9 cellular contexts compared by ENCODE assay signal in genomic region chr9:97990259-97990658, GRCh38. TPM values are rescaled to one million over a fixed set of nuclear protein-coding genes. Genes with fewer than 3 reads are reported as not detected.
DNase-seq lines count a peak whose midpoint lies in the region; ATAC-seq, FAIRE-seq and TF ChIP-seq lines count a peak whose summit lies in the region.
"Had no signal": no experiment of that assay in that cellular context is flagged by ENCODE, and none has a peak within 500 bp of the region (broad histone marks: within the 10 kb centered on the region; RNA-seq: fewer than 3 reads in every experiment).

No MANE protein-coding gene starts in this region.

- intact Hi-C loops in GM12878 (cut with micrococcal nuclease; ENCODE audit: unreplicated experiment), result no loop called here

- no peak for FAIRE-seq in GM12878 (lab: Jason Lieb, UNC)

- in situ Hi-C loops in GM12878 (cut with MboI), result no loop called here

- TF ChIP-seq RAD21 in GM12878 (IDR thresholded peaks at IDR 0.05; ENCODE audit: insufficient read depth, low read depth, low read length), result no peak

- no peak for TF ChIP-seq POLR2A in GM12878 (IDR thresholded peaks at IDR 0.05; ENCODE audit: low read depth, low read length)

- TF ChIP-seq EP300 in GM12878 (IDR thresholded peaks at IDR 0.05; ENCODE audit: borderline replicate concordance in 1 of 2, control insufficient read depth in 1 of 2, low read depth in 2 of 2, low read length in 2 of 2), result no peak

- H3K4me1 ChIP-seq in Loucy (ENCODE audit: insufficient read depth, low read length, poor library complexity, severe bottlenecking) (peaks cover 80% of the 10 kb centered on the region), GM12878 (ENCODE audit: control insufficient read depth, insufficient read depth, low read length) (peaks cover 31% of the 10 kb centered on the region)

- SMC1A ChIA-PET in GM12878 (lab: Charles Lee; ENCODE audit: uncharacterized antibody, unreplicated experiment), result interaction anchor here (1.0 kb wide), 1 partner anchor 9 kb away, joined by 4 read pairs; no protein-coding TSS in a partner anchor

- H3K36me3 Mint-ChIP-seq in naive B cell, result no peaks in the 10 kb centered on the region
- no peaks in the 10 kb centered on the region for H3K36me3 Mint-ChIP-seq in glutamatergic neuron (ENCODE audit: unreplicated experiment)

- no peak overlapping the region for H3K9ac ChIP-seq in Loucy (ENCODE audit: low read depth, low read length, poor library complexity, severe bottlenecking)
- H3K9ac ChIP-seq in GM12878 (ENCODE audit: control insufficient read depth, insufficient read depth, low read length), result no peak overlapping the region

- peak overlapping the region; percentile 14 for H3K4me3 ChIP-seq in Loucy (ENCODE audit: low read length, poor library complexity, severe bottlenecking)
- no peak overlapping the region for H3K4me3 ChIP-seq in GM12878

- H3K27me3 ChIP-seq in Loucy (ENCODE audit: insufficient read depth, low read length, poor library complexity, severe bottlenecking) (no peaks in the 10 kb centered on the region), GM12878 (replicated peaks in 1 of 2; ENCODE audit: control insufficient read depth in 2 of 2, insufficient read depth in 2 of 2, low read length in 1 of 2) (no peaks in the 10 kb centered on the region)

- H4K20me1 ChIP-seq in Loucy (ENCODE audit: insufficient read depth, low read length, poor library complexity, severe bottlenecking) (peaks cover 93% of the 10 kb centered on the region), GM12878 (ENCODE audit: control insufficient read depth, insufficient read depth) (no peaks in the 10 kb centered on the region)

- POLR2A ChIA-PET in GM12878 (lab: Charles Lee), result no interaction called here

- H3K4me1 Mint-ChIP-seq in naive B cell (peaks cover 45 to 89% (median 82%) of the 10 kb centered on the region in 3 donors), glutamatergic neuron (ENCODE audit: low read depth, unreplicated experiment) (peaks cover 31% of the 10 kb centered on the region)

- peak overlapping the region; percentile 35; the same call in 1 of the 2 replicates for H3K27ac ChIP-seq in GM12878 (ENCODE audit: control insufficient read depth, insufficient read depth)

- peak overlapping the region in 5 of 6 donors; percentile 2 to 44 (median 37) for H3K27ac Mint-ChIP-seq in naive B cell
- H3K27ac Mint-ChIP-seq in glutamatergic neuron (ENCODE audit: unreplicated experiment), result no peak overlapping the region

- H2AFZ ChIP-seq in Loucy (ENCODE audit: low read length), result no peak overlapping the region
- no peak overlapping the region for H2AFZ ChIP-seq in GM12878 (ENCODE audit: control insufficient read depth, low read depth, low read length)

- no TSS peak for BruUV-seq in GM12878 (replicated peaks; lab: Mats Ljungman, UMichigan)

- CTCF ChIA-PET in GM12878 (lab: Yijun Ruan, JAX), result interaction anchor here (0.6 to 1.2 kb wide), 3 partner anchors 9 to 68 kb away, joined by 3 to 5 read pairs (median 4); partner anchors contain the start of gene TRMO

- no peaks in the 10 kb centered on the region for H3F3A ChIP-seq in Loucy (ENCODE audit: low read depth)

- 0% methylated on average over 2 of the region's 2 CpGs for WGBS in GM12878 (ENCODE audit: insufficient coverage, insufficient replicate concordance, low lambda C conversion rate, missing lambda C conversion rate)

- RAD21 ChIA-PET in GM12878 (lab: Charles Lee; ENCODE audit: unreplicated experiment), result no interaction called here

- H3K36me3 ChIP-seq in Loucy (ENCODE audit: insufficient read depth, low read length), result peaks cover 28% of the 10 kb centered on the region; the same call in 1 of the 2 replicates
- H3K36me3 ChIP-seq in GM12878 (ENCODE audit: control insufficient read depth in 2 of 2, insufficient read depth in 2 of 2, low read length in 1 of 2), result peaks cover 1 to 12% of the 10 kb centered on the region in 2 experiments; a peak in 3 of 4 replicates

- TF ChIP-seq CTCF in Loucy (conservative IDR thresholded peaks at IDR 0.05; ENCODE audit: low read length) (peak; percentile 51), GM12878 (IDR thresholded peaks at IDR 0.05 in 2 of 3, conservative IDR thresholded peaks at IDR 0.05 in 1 of 3; ENCODE audit: control insufficient read depth in 2 of 3, extremely low read depth in 1 of 3, insufficient read depth in 1 of 3, low read depth in 3 of 3, low read length in 3 of 3) (0 out of 6 replicates have a peak, but pooled peaks of 1 of the 3 experiments have one; percentile 5), glutamatergic neuron (IDR thresholded peaks at IDR 0.05; ENCODE audit: partially characterized antibody, unreplicated experiment) (no peak)

- no peaks in the 10 kb centered on the region for H3K9me3 ChIP-seq in Loucy (ENCODE audit: insufficient read depth, low read depth, low read length)
- H3K9me3 ChIP-seq in GM12878 (replicated peaks; ENCODE audit: control insufficient read depth, insufficient read depth, low read length), result no peaks in the 10 kb centered on the region

- H3K4me3 Mint-ChIP-seq in naive B cell (peak overlapping the region in 1 of 8 donors; percentile 27), glutamatergic neuron (ENCODE audit: unreplicated experiment) (no peak overlapping the region)

- H3K9me3 Mint-ChIP-seq in naive B cell (no peaks in the 10 kb centered on the region), glutamatergic neuron (ENCODE audit: unreplicated experiment) (peaks cover 2% of the 10 kb centered on the region)

- H3K27me3 Mint-ChIP-seq in naive B cell (no peaks in the 10 kb centered on the region), glutamatergic neuron (ENCODE audit: unreplicated experiment) (peaks cover 2% of the 10 kb centered on the region)

- ATAC-seq in GM12878 (0 out of 3 replicates have a peak, but pooled peaks have one; percentile 3), naive B cell (ENCODE audit: low read depth in 2 of 2) (no peak)

- peak overlapping the region; percentile 94 for H3K4me2 ChIP-seq in Loucy (ENCODE audit: low read depth, low read length, poor library complexity, severe bottlenecking)
- peak overlapping the region; percentile 44 for H3K4me2 ChIP-seq in GM12878 (ENCODE audit: control insufficient read depth, insufficient read depth)

- no peaks in the 10 kb centered on the region for H3K9me2 ChIP-seq in Loucy (replicated peaks; ENCODE audit: low read depth, low read length)

- peaks cover 100% of the 10 kb centered on the region for H3K79me2 ChIP-seq in Loucy (ENCODE audit: insufficient read depth, low read length)
- peaks cover 100% of the 10 kb centered on the region for H3K79me2 ChIP-seq in GM12878 (ENCODE audit: control insufficient read depth, insufficient read depth, low read length)

- DNase-seq in Daoy (ENCODE audit: low read depth), result peak; percentile 61
- DNase-seq in GM12878 (ENCODE audit: low read depth, low spot score), result no peak
- no peak for DNase-seq in naive B cell
- no peak for DNase-seq in DMS79 treated with DMSO at 0.1 percent for 48 hours (lab: John Stamatoyannopoulos, UW)
- no peak for DNase-seq in glutamatergic neuron
- no peak for DNase-seq in NCI-H2029 (lab: John Stamatoyannopoulos, UW)
- DNase-seq: NCI-H146 had no signal

TF ChIP-seq in GM12878, 131 proteins besides CTCF, POLR2A, EP300 and RAD21 (continues in another document):
- TF ChIP-seq RB1 (IDR thresholded peaks at IDR 0.05; ENCODE audit: borderline replicate concordance), result no peak
- no peak for TF ChIP-seq NR2F1 (conservative IDR thresholded peaks at IDR 0.05)

RNA-seq across cellular contexts. Expression of gene ANP32B, which starts 7.1 kb away (rescaled TPM):
- total RNA-seq in Daoy (2014; rRNA removed; shearing (Covaris generic)), result 20.5 and 28.0 TPM in 2 replicates
- 19.4 and 27.4 TPM in 2 replicates for total RNA-seq in GM12878 (2013; cell fraction: nucleolus; rRNA removed)
- total RNA-seq in GM12878 (2014; rRNA removed), result 20.4 and 24.5 TPM in 2 replicates
- 34.4 and 41.8 TPM in 2 replicates for total RNA-seq in GM12878 (2014; rRNA removed; fragmentation: Illumina TruSeq; extraction: Trizol)
- total RNA-seq in GM12878 (2021), result 239 and 244 TPM in 2 replicates
- polyA plus RNA-seq in GM12878 (2011; ENCODE audit: low read depth), result 190 TPM
- polyA plus RNA-seq in GM12878 (2011; rRNA removed), result 79.8 and 96.4 TPM in 2 replicates
- 27.8 and 36.5 TPM in 2 replicates for polyA plus RNA-seq in GM12878 (2011; cell fraction: cytosol; rRNA removed)
- 28.7 and 45.7 TPM in 2 replicates for polyA plus RNA-seq in GM12878 (2011; cell fraction: nucleus; rRNA removed)
- polyA plus RNA-seq in GM12878 (2012), result 332 and 355 TPM in 2 replicates
- polyA plus RNA-seq in GM12878 (2014; fragmentation: Illumina TruSeq; extraction: Trizol), result 419 and 544 TPM in 2 replicates
- polyA plus RNA-seq in GM12878 (2014; fragmentation: Nextera tagmentation; extraction: Ambion mirVana), result 100 to 1,000 TPM in 1 of 2 experiments, 10 to 100 TPM in 1; 85.9 to 204 TPM
- polyA plus RNA-seq in GM12878 (2014; rRNA removed), result 138 and 143 TPM in 2 replicates
- 100 to 1,000 TPM; 272 to 284 TPM for polyA plus RNA-seq in GM12878 (2016; fragmentation: Nextera tagmentation; extraction: Ambion mirVana)
- 28.0 and 32.2 TPM in 2 replicates for polyA minus RNA-seq in GM12878 (2011; rRNA and poly(A)+ RNA removed)
- 41.0 and 41.8 TPM in 2 replicates for polyA minus RNA-seq in GM12878 (2011; cell fraction: cytosol; rRNA and poly(A)+ RNA removed)
- polyA minus RNA-seq in GM12878 (2011; cell fraction: nucleus; rRNA and poly(A)+ RNA removed), result 16.4 and 40.0 TPM in 2 replicates
- polyA plus RNA-seq in naive B cell (ENCODE audit: low read depth in 6 of 6), result 10 to 100 TPM; 47.9 to 75.3 (median 70.6) TPM
- total RNA-seq in glutamatergic neuron (ENCODE audit: unreplicated experiment), result 108 TPM

RNA-seq across cellular contexts. Expression of gene HEMGN, which starts 52.3 kb away (rescaled TPM):
- total RNA-seq in Daoy (2014; rRNA removed; shearing (Covaris generic)), result 0.17 TPM in 1 of 2 replicates, not detected in the other
- not detected in 2 replicates for total RNA-seq in GM12878 (2013; cell fraction: nucleolus; rRNA removed)
- total RNA-seq in GM12878 (2014; rRNA removed), result 0.05 TPM in 1 of 2 replicates, not detected in the other
- 0.09 and 0.14 TPM in 2 replicates for total RNA-seq in GM12878 (2014; rRNA removed; fragmentation: Illumina TruSeq; extraction: Trizol)
- total RNA-seq in GM12878 (2021), result 0.28 TPM in 1 of 2 replicates, not detected in the other
- not detected for polyA plus RNA-seq in GM12878 (2011; ENCODE audit: low read depth)
- polyA plus RNA-seq in GM12878 (2011; rRNA removed), result 0.04 TPM in 1 of 2 replicates, not detected in the other
- polyA plus RNA-seq in GM12878 (2011; cell fraction: cytosol; rRNA removed), result not detected in 2 replicates
- not detected in 2 replicates for polyA plus RNA-seq in GM12878 (2011; cell fraction: nucleus; rRNA removed)
- polyA plus RNA-seq in GM12878 (2012), result not detected in 2 replicates
- polyA plus RNA-seq in GM12878 (2014; fragmentation: Illumina TruSeq; extraction: Trizol), result 0.09 and 0.10 TPM in 2 replicates
- polyA plus RNA-seq in GM12878 (2014; fragmentation: Nextera tagmentation; extraction: Ambion mirVana), result under 1 TPM; 0.03 to 0.18 TPM
- polyA plus RNA-seq in GM12878 (2014; rRNA removed), result 0.09 TPM in 1 of 2 replicates, not detected in the other
- not detected for polyA plus RNA-seq in GM12878 (2016; fragmentation: Nextera tagmentation; extraction: Ambion mirVana)
- polyA minus RNA-seq in GM12878 (2011; rRNA and poly(A)+ RNA removed), result not detected in 2 replicates
- polyA minus RNA-seq in GM12878 (2011; cell fraction: cytosol; rRNA and poly(A)+ RNA removed), result not detected in 2 replicates
- polyA minus RNA-seq in GM12878 (2011; cell fraction: nucleus; rRNA and poly(A)+ RNA removed), result not detected in 2 replicates
- polyA plus RNA-seq in naive B cell (ENCODE audit: low read depth in 6 of 6), result under 1 TPM in 1 of 6 donors, not detected in 5; 0.24 TPM
- total RNA-seq in glutamatergic neuron (ENCODE audit: unreplicated experiment), result not detected
- total RNA-seq: lung microvascular endothelial cell had no signal
